In genomic region chr10:77770081-77770867, GRCh38 we compare ENCODE assay signal across 21 cellular contexts.
DNase-seq lines count a peak whose midpoint lies in the region; ATAC-seq and TF ChIP-seq lines count a peak whose summit lies in the region.
"Had no signal": no experiment of that assay in that cellular context is flagged by ENCODE, and none has a peak within 500 bp of the region (broad histone marks: within the 10 kb centered on the region; RNA-seq: fewer than 3 reads in every experiment).

No MANE protein-coding gene starts in this region.

- intact Hi-C loops in Right ventricle myocardium superior (cut with DNase I), result no loop called here

- H3K4me1 Mint-ChIP-seq in H9, result peaks cover 13 to 15% of the 10 kb centered on the region in 2 experiments
- H3K4me1 Mint-ChIP-seq: B cell had no signal

- H3K23me2 ChIP-seq in H9 (ENCODE audit: insufficient read length, low read depth, low read length, poor library complexity, severe bottlenecking), result no peaks in the 10 kb centered on the region

- H2BK5ac ChIP-seq in H9 (ENCODE audit: insufficient read length, low read length), result no peak overlapping the region

- no peak overlapping the region for H4K8ac ChIP-seq in H9 (replicated peaks; ENCODE audit: insufficient read length, low read depth, low read length)

- no peaks in the 10 kb centered on the region for H3K36me3 ChIP-seq in right atrium auricular region

- peak; percentile 1 for DNase-seq in NCI-H1105 (lab: John Stamatoyannopoulos, UW)
- no peak for DNase-seq in NCI-H1105 treated with DMSO at 0.1 percent for 48 hours (lab: John Stamatoyannopoulos, UW)
- peak; percentile 55 for DNase-seq in right atrium auricular region (ENCODE audit: low spot score)
- DNase-seq in Right ventricle myocardium superior, result no peak
- DNase-seq in left kidney (ENCODE audit: low read depth, low spot score), result peak; percentile 4
- peak; percentile 46 for DNase-seq in retina
- no peak for DNase-seq in glomerular visceral epithelial cell (ENCODE audit: extremely low spot score)
- no peak for DNase-seq in H9
- DNase-seq: Caco-2; CD4-positive, CD25-positive, alpha-beta regulatory T cell; GDM1; HCEC 1CT; NCI-H146; NCI-H2029 treated with DMSO at 0.1 percent for 48 hours; NCI-H226; NK-92 treated with Interleukin-12 subunit alpha and Interleukin-12 subunit beta, amount 100 ng/mL, for 24 hours; SHP77 treated with DMSO at 0.1 percent for 48 hours had no signal

- H3K27me3 Mint-ChIP-seq in H9 (ENCODE audit: low read depth), result no peaks in the 10 kb centered on the region
- H3K27me3 Mint-ChIP-seq: CD4-positive, CD25-positive, alpha-beta regulatory T cell had no signal

- H3K4ac ChIP-seq in H9 (ENCODE audit: low read depth, low read length), result no peak overlapping the region

- H2BK15ac ChIP-seq in H9 (ENCODE audit: low read depth, low read length), result no peak overlapping the region

- TF ChIP-seq CTCF in right atrium auricular region (IDR thresholded peaks at IDR 0.05), result no peak
- TF ChIP-seq CTCF in H9 (conservative IDR thresholded peaks at IDR 0.05), result no peak

- no peak overlapping the region for H3K23ac ChIP-seq in H9 (ENCODE audit: insufficient read length, low read depth, low read length)

- no peak overlapping the region for H3K4me2 ChIP-seq in H9 (ENCODE audit: insufficient read depth, insufficient read length, low read length)

- H2AK5ac ChIP-seq in H9 (ENCODE audit: insufficient read length, low read length), result no peak overlapping the region

- H3K4me1 ChIP-seq in right atrium auricular region, result no peaks in the 10 kb centered on the region
- H3K4me1 ChIP-seq in H9 (ENCODE audit: insufficient read depth, low read length), result no peaks in the 10 kb centered on the region
- H3K4me1 ChIP-seq: Caco-2 had no signal

- no peaks in the 10 kb centered on the region for H3K79me1 ChIP-seq in H9 (ENCODE audit: insufficient read depth, low read depth, low read length, poor library complexity, severe bottlenecking)

- H4K5ac ChIP-seq in H9 (ENCODE audit: insufficient read length, low read depth, low read length), result no peak overlapping the region

- no peak overlapping the region for H3K27ac ChIP-seq in right atrium auricular region
- no peak overlapping the region for H3K27ac ChIP-seq in H9 (ENCODE audit: insufficient read length, low read depth, low read length)
- H3K27ac ChIP-seq: 22Rv1, HL-60 had no signal

- no peak overlapping the region for H3K4me3 ChIP-seq in right atrium auricular region

- no peak for ATAC-seq in Right ventricle myocardium superior (ENCODE audit: poor library complexity)
- ATAC-seq: SK-N-SH treated with all-trans-retinoic acid at 6 μM for 48 hours had no signal

- H3K36me3 Mint-ChIP-seq in H9 (ENCODE audit: insufficient read depth in 1 of 3, low read depth in 3 of 3), result no peaks in the 10 kb centered on the region
- H3K36me3 Mint-ChIP-seq: CD4-positive, CD25-positive, alpha-beta regulatory T cell had no signal

- no peak overlapping the region for H3K9ac ChIP-seq in H9 (ENCODE audit: extremely low read depth, insufficient read length, low read length)

- no peaks in the 10 kb centered on the region for H3K9me3 Mint-ChIP-seq in H9

- no peaks in the 10 kb centered on the region for H4K20me1 ChIP-seq in H9 (ENCODE audit: control insufficient read depth, insufficient read depth, insufficient read length)

- no peak overlapping the region for H3T11ph ChIP-seq in H9 (ENCODE audit: low read length)

- no peak overlapping the region for H2AFZ ChIP-seq in H9 (ENCODE audit: low read length)

- H3K9me3 ChIP-seq in right atrium auricular region, result no peaks in the 10 kb centered on the region
- no peaks in the 10 kb centered on the region for H3K9me3 ChIP-seq in H9 (ENCODE audit: control insufficient read depth, low read depth, low read length)
- H3K9me3 ChIP-seq: Caco-2 had no signal

- WGBS in H9 (ENCODE audit: extremely low coverage, insufficient read length, low lambda C conversion rate), result no CpG with 5 or more reads among the region's 18 CpGs

- H3K56ac ChIP-seq in H9 (ENCODE audit: insufficient read length, low read depth, low read length), result no peak overlapping the region

- H2BK12ac ChIP-seq in H9 (ENCODE audit: insufficient read length, low read depth, low read length), result no peak overlapping the region

- H3K27ac Mint-ChIP-seq in H9, result peak overlapping the region in 1 of 3 experiments; percentile 56; a peak in 1 of 7 replicates
- H3K27ac Mint-ChIP-seq: B cell; CD4-positive, CD25-positive, alpha-beta regulatory T cell had no signal

- H2BK20ac ChIP-seq in H9 (ENCODE audit: low read depth, low read length, poor library complexity, severe bottlenecking), result no peak overlapping the region

- H3K18ac ChIP-seq in H9 (ENCODE audit: insufficient read length, low read depth, low read length), result no peak overlapping the region

- no peak overlapping the region for H3K14ac ChIP-seq in H9 (ENCODE audit: insufficient read depth, low read length)

- H3K79me2 ChIP-seq in H9 (ENCODE audit: insufficient read depth, low read length), result no peaks in the 10 kb centered on the region

- H2BK120ac ChIP-seq in H9 (ENCODE audit: low read depth, low read length, poor library complexity, severe bottlenecking), result no peak overlapping the region

- H3K27me3 ChIP-seq in right atrium auricular region (no peaks in the 10 kb centered on the region), H9 (ENCODE audit: insufficient read depth, low read length) (no peaks in the 10 kb centered on the region)

- H4K91ac ChIP-seq in H9 (ENCODE audit: insufficient read length, low read depth, low read length), result no peak overlapping the region

- no peak overlapping the region for H3K4me3 Mint-ChIP-seq in H9
- H3K4me3 Mint-ChIP-seq: B cell; CD4-positive, CD25-positive, alpha-beta regulatory T cell had no signal

Comparison
In these comparisons a context has a peak if more than half of its experiments do, and no peak if none do; other contexts are left out.
1. DNase-seq: peak in NCI-H1105 (single experiment), right atrium auricular region (single experiment), left kidney (single experiment) and retina (single experiment); none in NCI-H1105 treated with DMSO at 0.1 percent for 48 hours (single experiment), Right ventricle myocardium superior (single experiment), glomerular visceral epithelial cell (single experiment) and H9 (single experiment).